ENCODE assay signal across 23 cellular contexts in genomic region chr3:123292321-123293310, GRCh38.
DNase-seq lines count a peak whose midpoint lies in the region; ATAC-seq and TF ChIP-seq lines count a peak whose summit lies in the region.
"Had no signal": no experiment of that assay in that cellular context is flagged by ENCODE, and none has a peak within 500 bp of the region (broad histone marks: within the 10 kb centered on the region; RNA-seq: fewer than 3 reads in every experiment).

No MANE protein-coding gene starts in this region.

- H3K4ac ChIP-seq in mesendoderm (ENCODE audit: low read depth, low read length) = no peak overlapping the region

- peak; percentile 37; the same call in 1 of the 3 replicates for ATAC-seq in DND-41 (ENCODE audit: insufficient read depth, low read depth)
- 0 out of 2 replicates have a peak, but pooled peaks have one; percentile 23 for ATAC-seq in WTC11
- no peak for ATAC-seq in GM21529 (IDR thresholded peaks at IDR 0.05; ENCODE audit: unreplicated experiment)
- ATAC-seq: right lobe of liver; stimulated activated effector memory CD8-positive, alpha-beta T cell treated with anti-CD3 and anti-CD28 coated beads, Interleukin-12 subunit alpha, Interleukin-12 subunit beta, amount 100 ng/mL, for 72 hours had no signal

- H4K5ac ChIP-seq in mesendoderm (ENCODE audit: low read length) = no peak overlapping the region

- peak overlapping the region in 8 of 11 experiments; percentile 5 to 61 (median 41); a peak in 12 of 22 replicates for H3K4me2 ChIP-seq in BLaER1 treated with 17β-estradiol and CSF1 and Interleukin-3, amounts not matched to agents 10 nM and 100 nM
- H3K4me2 ChIP-seq in DND-41 (ENCODE audit: insufficient read depth, low read length) (no peak overlapping the region), mesendoderm (ENCODE audit: low read length) (no peak overlapping the region)

- peaks cover 0 to 4% (median 0%) of the 10 kb centered on the region in 11 experiments; a peak in 3 of 22 replicates for H4K20me1 ChIP-seq in BLaER1 treated with 17β-estradiol and CSF1 and Interleukin-3, amounts not matched to agents 10 nM and 100 nM
- no peaks in the 10 kb centered on the region for H4K20me1 ChIP-seq in DND-41 (ENCODE audit: insufficient read depth, low read length)

- H4K8ac ChIP-seq in mesendoderm (ENCODE audit: low read depth, low read length) = no peak overlapping the region

- H2BK15ac ChIP-seq in mesendoderm (replicated peaks; ENCODE audit: low read depth) = no peak overlapping the region

- H2AK5ac ChIP-seq in mesendoderm (ENCODE audit: low read length) = no peak overlapping the region

- no peak overlapping the region for H2AFZ ChIP-seq in DND-41 (ENCODE audit: low read depth, low read length)
- H2AFZ ChIP-seq: parathyroid adenoma had no signal

- H3K27me3 Mint-ChIP-seq in WTC11 (ENCODE audit: low read depth) = no peaks in the 10 kb centered on the region

- no peaks in the 10 kb centered on the region for H3K9me3 ChIP-seq in BLaER1 treated with 17β-estradiol and CSF1 and Interleukin-3, amounts not matched to agents 10 nM and 100 nM (replicated peaks in 1 of 11)
- H3K9me3 ChIP-seq in DND-41 (ENCODE audit: insufficient read depth, low read length, severe bottlenecking) = no peaks in the 10 kb centered on the region
- H3K9me3 ChIP-seq: Peyer's patch, right lobe of liver, SJSA1 had no signal

- no CpG with 5 or more reads among the region's 15 CpGs for WGBS in mesendoderm (ENCODE audit: extremely low coverage, insufficient coverage, low lambda C conversion rate)

- CTCF ChIA-PET in WTC11 (lab: Charles Lee) = interaction anchor here (1.2 to 1.3 kb wide), 2 partner anchors 22 to 73 kb away, joined by 3 to 4 read pairs; no protein-coding TSS in a partner anchor

- 0 out of 2 replicates have a peak, but pooled peaks cover 4% of the 10 kb centered on the region for H3K9me3 Mint-ChIP-seq in WTC11
- H3K9me3 Mint-ChIP-seq: HFFc6; stimulated activated effector memory CD8-positive, alpha-beta T cell treated with anti-CD3 and anti-CD28 coated beads, Interleukin-12 subunit alpha, Interleukin-12 subunit beta, amount 100 ng/mL, for 72 hours had no signal

- peaks cover 56% of the 10 kb centered on the region for H3K36me3 Mint-ChIP-seq in WTC11
- H3K36me3 Mint-ChIP-seq: stimulated activated effector memory CD8-positive, alpha-beta T cell treated with anti-CD3 and anti-CD28 coated beads, Interleukin-12 subunit alpha, Interleukin-12 subunit beta, amount 100 ng/mL, for 72 hours had no signal

- H3K4me1 Mint-ChIP-seq in WTC11 = no peaks in the 10 kb centered on the region

- DNase-seq in DND-41 (no peak), WTC11 (ENCODE audit: low spot score) (no peak), mesendoderm (peak; percentile 78), activated T-cell treated with anti-CD3 and anti-CD28 coated beads for 4 hours (no peak)
- no peak for DNase-seq in activated naive CD4-positive, alpha-beta T cell treated with Interleukin-2 at 50 U/mL for 16 hours
- DNase-seq: activated CD4-positive, alpha-beta T cell treated with anti-CD3 and anti-CD28 coated beads, Interleukin-2, amount 50 U/mL, for 48 hours; Calu3; central memory CD4-positive, alpha-beta T cell; dermis blood vessel endothelial cell; EL; HFFc6; MV-4-11; stimulated activated CD4-positive, alpha-beta T cell treated with anti-CD3 and anti-CD28 coated beads, Interleukin-4, amount 100 ng/mL, for 24 hours had no signal

- peaks cover 0 to 35% (median 19%) of the 10 kb centered on the region in 10 experiments; a peak in 14 of 20 replicates for H3K4me1 ChIP-seq in BLaER1 treated with 17β-estradiol and CSF1 and Interleukin-3, amounts not matched to agents 10 nM and 100 nM
- no peaks in the 10 kb centered on the region for H3K4me1 ChIP-seq in DND-41 (ENCODE audit: insufficient read depth, low read length)
- no peaks in the 10 kb centered on the region for H3K4me1 ChIP-seq in mesendoderm (ENCODE audit: control insufficient read depth, low read depth, low read length)
- H3K4me1 ChIP-seq: parathyroid adenoma, Peyer's patch, right lobe of liver, SJSA1, suprapubic skin had no signal

- no peaks in the 10 kb centered on the region for H3K27me3 ChIP-seq in BLaER1 treated with 17β-estradiol and CSF1 and Interleukin-3, amounts not matched to agents 10 nM and 100 nM
- H3K27me3 ChIP-seq in DND-41 (ENCODE audit: insufficient read depth, low read length, poor library complexity) (peaks cover 10% of the 10 kb centered on the region), mesendoderm (ENCODE audit: insufficient read depth, low read length, poor library complexity) (no peaks in the 10 kb centered on the region)
- H3K27me3 ChIP-seq: Peyer's patch, right lobe of liver, suprapubic skin had no signal

- H3K36me3 ChIP-seq in BLaER1 treated with 17β-estradiol and CSF1 and Interleukin-3, amounts not matched to agents 10 nM and 100 nM = no peaks in the 10 kb centered on the region
- H3K36me3 ChIP-seq in DND-41 (ENCODE audit: insufficient read depth, low read length) (no peaks in the 10 kb centered on the region), mesendoderm (ENCODE audit: control insufficient read depth, insufficient read depth, low read length) (no peaks in the 10 kb centered on the region)
- H3K36me3 ChIP-seq: Peyer's patch, right lobe of liver, SJSA1, suprapubic skin had no signal

- H3K23ac ChIP-seq in mesendoderm (ENCODE audit: low read length) = no peak overlapping the region

- no peak overlapping the region for H3K4me3 ChIP-seq in BLaER1 treated with 17β-estradiol and CSF1 and Interleukin-3, amounts not matched to agents 10 nM and 100 nM
- no peak overlapping the region for H3K4me3 ChIP-seq in DND-41 (ENCODE audit: low read depth in 1 of 2, low read length in 2 of 2)
- H3K4me3 ChIP-seq in mesendoderm (ENCODE audit: low read length) = no peak overlapping the region
- H3K4me3 ChIP-seq: lung, Peyer's patch, right lobe of liver, SJSA1, suprapubic skin had no signal

- no peak overlapping the region for H2BK120ac ChIP-seq in mesendoderm (ENCODE audit: low read depth, low read length)

- H3K27ac ChIP-seq in BLaER1 treated with 17β-estradiol and CSF1 and Interleukin-3, amounts not matched to agents 10 nM and 100 nM = no peak overlapping the region
- H3K27ac ChIP-seq in DND-41 (ENCODE audit: low read length) = no peak overlapping the region
- H3K27ac ChIP-seq in mesendoderm (ENCODE audit: low read depth, low read length) = no peak overlapping the region
- H3K27ac ChIP-seq: HL-60, parathyroid adenoma, Peyer's patch, right lobe of liver, SJSA1, suprapubic skin had no signal

- no peak overlapping the region for H3K18ac ChIP-seq in mesendoderm (ENCODE audit: low read length)

- H3K79me1 ChIP-seq in mesendoderm (ENCODE audit: low read length) = no peaks in the 10 kb centered on the region

- H2BK5ac ChIP-seq in mesendoderm (ENCODE audit: low read length) = no peak overlapping the region

- no peak overlapping the region for H3K9ac ChIP-seq in BLaER1 treated with 17β-estradiol and CSF1 and Interleukin-3, amounts not matched to agents 10 nM and 100 nM
- H3K9ac ChIP-seq in DND-41 (ENCODE audit: low read depth, low read length) (no peak overlapping the region), mesendoderm (ENCODE audit: low read length) (no peak overlapping the region)
- H3K9ac ChIP-seq: parathyroid adenoma had no signal

- no peak for TF ChIP-seq CTCF in DND-41 (IDR thresholded peaks at IDR 0.05; ENCODE audit: borderline replicate concordance, extremely low read depth, low read length, poor library complexity, severe bottlenecking)
- TF ChIP-seq CTCF in WTC11 (IDR thresholded peaks at IDR 0.05) = no peak

- H3K4me3 Mint-ChIP-seq in WTC11 = no peak overlapping the region
- H3K4me3 Mint-ChIP-seq: HFFc6; stimulated activated effector memory CD8-positive, alpha-beta T cell treated with anti-CD3 and anti-CD28 coated beads, Interleukin-12 subunit alpha, Interleukin-12 subunit beta, amount 100 ng/mL, for 72 hours had no signal

- no peak overlapping the region for H3K27ac Mint-ChIP-seq in WTC11
- H3K27ac Mint-ChIP-seq: HFFc6; stimulated activated effector memory CD8-positive, alpha-beta T cell treated with anti-CD3 and anti-CD28 coated beads, Interleukin-12 subunit alpha, Interleukin-12 subunit beta, amount 100 ng/mL, for 72 hours had no signal

- no peak overlapping the region for H3K56ac ChIP-seq in mesendoderm (ENCODE audit: low read length)

- POLR2A ChIA-PET in WTC11 (lab: Charles Lee) = interaction anchor here (0.6 kb wide), 1 partner anchor 374 kb away, joined by 5 read pairs; no protein-coding TSS in a partner anchor

- no peaks in the 10 kb centered on the region for H3K79me2 ChIP-seq in DND-41 (ENCODE audit: insufficient read depth, low read length)
- H3K79me2 ChIP-seq in mesendoderm (ENCODE audit: control insufficient read depth, insufficient read depth, low read length) = no peaks in the 10 kb centered on the region
- H3K79me2 ChIP-seq: parathyroid adenoma had no signal

TF ChIP-seq in WTC11, 78 proteins besides CTCF, POLR2A, EP300 and RAD21:
- TF ChIP-seq ZBTB43 (CRISPR knock-in tag; IDR thresholded peaks at IDR 0.05) (no peak), SMAD4 (CRISPR knock-in tag; IDR thresholded peaks at IDR 0.05) (no peak)

Comparison
In these comparisons a context has a peak if more than half of its experiments do, and no peak if none do; other contexts are left out.
1. H3K4me2 ChIP-seq: peak in BLaER1 treated with 17β-estradiol and CSF1 and Interleukin-3, amounts not matched to agents 10 nM and 100 nM (8 of 11); none in DND-41 (single experiment) and mesendoderm (single experiment).